ENCODE assay signal across 24 cellular contexts in the genomic region with DNA sequence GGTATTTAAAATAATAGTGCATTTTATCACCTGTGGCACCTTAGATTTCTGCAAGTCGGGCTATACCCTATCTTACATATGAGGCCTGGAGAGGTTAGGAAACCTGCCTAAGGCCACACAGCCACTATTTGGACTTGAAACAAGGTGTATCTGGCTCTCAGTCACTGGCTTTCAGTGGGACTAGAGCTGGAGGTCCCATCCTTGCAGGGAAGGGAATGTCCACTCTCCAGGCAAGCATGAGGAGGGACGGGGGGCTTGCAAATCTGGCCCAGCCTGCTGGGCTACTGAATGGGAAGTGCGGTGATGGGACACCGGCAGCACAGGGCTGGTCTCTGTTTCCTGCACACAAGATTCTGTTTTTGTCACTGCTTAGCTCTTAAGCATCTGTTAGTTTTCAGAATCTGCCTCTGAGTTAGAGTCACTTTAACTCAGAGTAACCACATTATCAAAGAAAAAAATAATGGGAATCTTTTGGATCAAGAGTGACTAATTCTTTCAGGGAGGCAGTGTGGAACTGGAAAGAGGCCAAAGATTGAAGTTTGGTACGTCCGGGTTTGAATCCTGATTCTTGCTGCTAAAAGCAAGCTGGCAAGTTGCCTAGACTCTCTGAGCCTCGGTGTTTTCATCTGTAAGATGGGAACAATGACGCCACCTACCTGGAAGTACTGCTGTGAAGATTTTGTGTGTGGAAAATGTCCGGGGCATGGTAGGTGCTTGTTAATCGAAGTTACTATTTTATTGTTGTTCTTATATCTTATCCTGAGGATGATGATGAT. TPM values are rescaled to one million over a fixed set of nuclear protein-coding genes. Genes with fewer than 3 reads are reported as not detected.
A peak's percentile ranks its signal among the peaks of the same experiment; 100 is the strongest.
DNase-seq lines count a peak whose midpoint lies in the region; ATAC-seq and TF ChIP-seq lines count a peak whose summit lies in the region.
"Had no signal": no experiment of that assay in that cellular context is flagged by ENCODE, and none has a peak within 500 bp of the region (broad histone marks: within the 10 kb centered on the region; RNA-seq: fewer than 3 reads in every experiment).

No MANE protein-coding gene starts in this region.

- H4K12ac ChIP-seq in trophoblast cell (ENCODE audit: low read depth, low read length) = no peak overlapping the region

- H3K18ac ChIP-seq in trophoblast cell (ENCODE audit: low read length) = no peak overlapping the region

- no peak for ATAC-seq in activated CD8-positive, alpha-beta memory T cell treated with anti-CD3 and anti-CD28 coated beads, Interleukin-2, amount 10 ng/mL, durations not matched to agents 7 days and 5 days
- ATAC-seq in PC-3 = no peak
- ATAC-seq in GM21528 (IDR thresholded peaks at IDR 0.05; ENCODE audit: low FRiP score, unreplicated experiment) = no peak
- ATAC-seq in lower lobe of right lung = no peak

- H3K4me3 Mint-ChIP-seq in activated CD8-positive, alpha-beta memory T cell treated with anti-CD3 and anti-CD28 coated beads, Interleukin-2, amount 10 ng/mL, durations not matched to agents 7 days and 5 days = no peak overlapping the region
- H3K4me3 Mint-ChIP-seq in endodermal cell = no peak overlapping the region

- no peaks in the 10 kb centered on the region for H3K9me2 ChIP-seq in PC-3 (replicated peaks; ENCODE audit: low read length)

- no peaks in the 10 kb centered on the region for H3K79me1 ChIP-seq in trophoblast cell (ENCODE audit: low read length)

- 91 to 95% methylated on average over 4 to 10 of the region's 10 CpGs for WGBS in endodermal cell (ENCODE audit: insufficient coverage in 1 of 2, insufficient read length in 1 of 2), 2 experiments
- WGBS in trophoblast cell (ENCODE audit: extremely low coverage, insufficient coverage, insufficient read length) = no CpG with 5 or more reads among the region's 10 CpGs

- no peak overlapping the region for H2AK5ac ChIP-seq in trophoblast cell (ENCODE audit: low read length)

- 0 out of 2 replicates have a peak, but pooled peaks cover 5% of the 10 kb centered on the region for H3K4me1 ChIP-seq in PC-3 (ENCODE audit: insufficient read depth, low read length)
- no peaks in the 10 kb centered on the region for H3K4me1 ChIP-seq in endodermal cell (ENCODE audit: control insufficient read depth, insufficient read depth, low read length)
- H3K4me1 ChIP-seq in trophoblast cell (ENCODE audit: control insufficient read depth in 1 of 2, insufficient read depth in 2 of 2, low read length in 2 of 2) = peaks cover 0 to 3% of the 10 kb centered on the region in 2 experiments
- no peaks in the 10 kb centered on the region for H3K4me1 ChIP-seq in lower lobe of right lung

- H3K4ac ChIP-seq in trophoblast cell (ENCODE audit: low read depth, low read length) = no peak overlapping the region

- POLR2A ChIA-PET in PC-3 (lab: Charles Lee; ENCODE audit: unreplicated experiment) = no interaction called here

- no peak overlapping the region for H4K91ac ChIP-seq in trophoblast cell (ENCODE audit: low read depth, low read length)

- H2BK120ac ChIP-seq in trophoblast cell (ENCODE audit: insufficient read depth, low read length, poor library complexity) = no peak overlapping the region

- no peaks in the 10 kb centered on the region; the same call in 1 of the 2 replicates for H3K36me3 ChIP-seq in PC-3 (ENCODE audit: low read depth, low read length)
- no peaks in the 10 kb centered on the region for H3K36me3 ChIP-seq in endodermal cell (ENCODE audit: control insufficient read depth, insufficient read depth, low read length)
- no peaks in the 10 kb centered on the region for H3K36me3 ChIP-seq in trophoblast cell (ENCODE audit: control insufficient read depth in 1 of 2, insufficient read depth in 2 of 2, low read length in 2 of 2)
- H3K36me3 ChIP-seq in lower lobe of right lung = no peaks in the 10 kb centered on the region

- H4K20me1 ChIP-seq in PC-3 (ENCODE audit: low read length) = no peaks in the 10 kb centered on the region

- H2BK5ac ChIP-seq in trophoblast cell (ENCODE audit: low read depth, low read length, poor library complexity) = no peak overlapping the region

- H3K4me3 ChIP-seq in PC-3 (ENCODE audit: low read length) (no peak overlapping the region), endodermal cell (ENCODE audit: low read length) (no peak overlapping the region), trophoblast cell (ENCODE audit: low read depth, low read length) (no peak overlapping the region), lower lobe of right lung (no peak overlapping the region)

- H3F3A ChIP-seq in PC-3 (ENCODE audit: low read length, unreplicated experiment) = no peaks in the 10 kb centered on the region

- H3K27me3 ChIP-seq in PC-3 (ENCODE audit: low read length) (no peaks in the 10 kb centered on the region), endodermal cell (ENCODE audit: control insufficient read depth, insufficient read depth, low read length, poor library complexity, severe bottlenecking) (no peaks in the 10 kb centered on the region), trophoblast cell (ENCODE audit: insufficient read depth, low read length) (no peaks in the 10 kb centered on the region), lower lobe of right lung (ENCODE audit: low read depth) (no peaks in the 10 kb centered on the region)

- no peaks in the 10 kb centered on the region for H3K79me2 ChIP-seq in PC-3 (ENCODE audit: low read length)
- no peaks in the 10 kb centered on the region for H3K79me2 ChIP-seq in trophoblast cell (ENCODE audit: control insufficient read depth, insufficient read depth, low read length, poor library complexity)

- H3K23ac ChIP-seq in trophoblast cell (ENCODE audit: low read length) = no peak overlapping the region

- no TSS peak for BruUV-seq in PC-3 (replicated peaks; lab: Mats Ljungman, UMichigan)

- H4K8ac ChIP-seq in trophoblast cell (ENCODE audit: low read depth, low read length) = no peak overlapping the region

- intact Hi-C loops in PC-3 (cut with micrococcal nuclease) (no loop called here), lower lobe of right lung (cut with DNase I) (no loop called here)

- H2BK12ac ChIP-seq in trophoblast cell (ENCODE audit: low read length) = no peak overlapping the region

- no peak overlapping the region for H3K4me2 ChIP-seq in PC-3 (ENCODE audit: low read length)
- H3K4me2 ChIP-seq in trophoblast cell (ENCODE audit: low read length) = no peak overlapping the region

- no peak overlapping the region for H3K27ac Mint-ChIP-seq in activated CD8-positive, alpha-beta memory T cell treated with anti-CD3 and anti-CD28 coated beads, Interleukin-2, amount 10 ng/mL, durations not matched to agents 7 days and 5 days
- H3K27ac Mint-ChIP-seq in endodermal cell = no peak overlapping the region

- no peaks in the 10 kb centered on the region for H3K9me3 ChIP-seq in PC-3 (ENCODE audit: low read length)
- H3K9me3 ChIP-seq in endodermal cell (ENCODE audit: control insufficient read depth, low read length) = no peaks in the 10 kb centered on the region
- no peaks in the 10 kb centered on the region for H3K9me3 ChIP-seq in trophoblast cell (ENCODE audit: insufficient read depth, low read depth, low read length)
- no peaks in the 10 kb centered on the region for H3K9me3 ChIP-seq in lower lobe of right lung

- TF ChIP-seq CTCF in PC-3 (conservative IDR thresholded peaks at IDR 0.05; ENCODE audit: low read depth, low read length) = no peak
- TF ChIP-seq CTCF in endodermal cell (conservative IDR thresholded peaks at IDR 0.05) = no peak
- no peak for TF ChIP-seq CTCF in lower lobe of right lung (IDR thresholded peaks at IDR 0.05)

- no peak overlapping the region for H3K14ac ChIP-seq in trophoblast cell (ENCODE audit: low read length)

- H3K4me1 Mint-ChIP-seq in activated CD8-positive, alpha-beta memory T cell treated with anti-CD3 and anti-CD28 coated beads, Interleukin-2, amount 10 ng/mL, durations not matched to agents 7 days and 5 days = no peaks in the 10 kb centered on the region
- H3K4me1 Mint-ChIP-seq in endodermal cell = peaks cover 12% of the 10 kb centered on the region

- no peak overlapping the region for H2AFZ ChIP-seq in PC-3 (ENCODE audit: low read length)
- no peak overlapping the region for H2AFZ ChIP-seq in trophoblast cell (ENCODE audit: insufficient read depth, low read length, poor library complexity)

- H3K27ac ChIP-seq in PC-3 (ENCODE audit: low read length) (no peak overlapping the region), endodermal cell (ENCODE audit: low read depth, low read length) (no peak overlapping the region), trophoblast cell (ENCODE audit: low read depth, low read length) (no peak overlapping the region), lower lobe of right lung (no peak overlapping the region)

- CTCF ChIA-PET in activated CD8-positive, alpha-beta memory T cell treated with anti-CD3 and anti-CD28 coated beads, Interleukin-2, amount 10 ng/mL, durations not matched to agents 7 days and 5 days (lab: Charles Lee) = interaction anchor here (0.7 kb wide), 1 partner anchor 36 kb away, joined by 3 read pairs; no protein-coding TSS in a partner anchor
- CTCF ChIA-PET in PC-3 (lab: Charles Lee) = no interaction called here

- peak; percentile 4 for DNase-seq in activated CD8-positive, alpha-beta memory T cell treated with anti-CD3 and anti-CD28 coated beads, Interleukin-2, amount 10 ng/mL, durations not matched to agents 7 days and 5 days
- DNase-seq in activated CD8-positive, alpha-beta memory T cell treated with anti-CD3 and anti-CD28 coated beads, Interleukin-2, amount 50 U/mL, for 4 hours = no peak
- DNase-seq in PC-3 = peak; percentile 27
- peak; percentile 27 for DNase-seq in endodermal cell
- DNase-seq in trophoblast cell = peak; percentile 23 to 54
- no peak for DNase-seq in GF-D8 (lab: John Stamatoyannopoulos, UW)
- no peak for DNase-seq in lower lobe of right lung
- DNase-seq: 8988T, AML-193, C1 segment of cervical spinal cord, IMR-90, NCI-H1694, NCI-H2081, NCI-H2171, NCI-H345, NCI-H524, OCI-M1, Right ventricle myocardium superior, SW 1271 had no signal

- no peaks in the 10 kb centered on the region for H3K36me3 Mint-ChIP-seq in activated CD8-positive, alpha-beta memory T cell treated with anti-CD3 and anti-CD28 coated beads, Interleukin-2, amount 10 ng/mL, durations not matched to agents 7 days and 5 days
- H3K36me3 Mint-ChIP-seq in endodermal cell (ENCODE audit: low read depth) = no peaks in the 10 kb centered on the region

- H3K9ac ChIP-seq in PC-3 (ENCODE audit: low read length) (no peak overlapping the region), endodermal cell (ENCODE audit: extremely low read depth, low read length, poor library complexity, severe bottlenecking) (no peak overlapping the region), trophoblast cell (ENCODE audit: low read length) (no peak overlapping the region)

- H3K27me3 Mint-ChIP-seq in activated CD8-positive, alpha-beta memory T cell treated with anti-CD3 and anti-CD28 coated beads, Interleukin-2, amount 10 ng/mL, durations not matched to agents 7 days and 5 days = peaks cover 31% of the 10 kb centered on the region
- peaks cover 4% of the 10 kb centered on the region for H3K27me3 Mint-ChIP-seq in endodermal cell (ENCODE audit: insufficient read depth)

- H3K9me3 Mint-ChIP-seq in activated CD8-positive, alpha-beta memory T cell treated with anti-CD3 and anti-CD28 coated beads, Interleukin-2, amount 10 ng/mL, durations not matched to agents 7 days and 5 days (ENCODE audit: low read depth) = no peaks in the 10 kb centered on the region
- H3K9me3 Mint-ChIP-seq in endodermal cell = no peaks in the 10 kb centered on the region

RNA-seq across cellular contexts. Expression of gene HABP2, which starts 33.8 kb away (rescaled TPM):
- total RNA-seq in activated CD8-positive, alpha-beta memory T cell treated with anti-CD3 and anti-CD28 coated beads, Interleukin-2, amount 10 ng/mL, durations not matched to agents 7 days and 5 days = not detected
- total RNA-seq in PC-3 (2014; rRNA removed) (not detected in 2 replicates), endodermal cell (1 to 10 TPM in 1 of 2 donors, under 1 TPM in 1; 0.71 to 1.6 TPM), lower lobe of right lung (0.77 TPM)
- polyA plus RNA-seq in endodermal cell (2013, experiment 1 of 2) = 0.46 TPM
- polyA plus RNA-seq in endodermal cell (2013, experiment 2 of 2) = 0.33 TPM
- polyA plus RNA-seq in trophoblast cell (2013) = 0.03 TPM in 2 replicates
- total RNA-seq: Daoy, HT1080, IMR-90, M059J, SK-MEL-5 had no signal
- polyA plus RNA-seq: IMR-90 had no signal

Comparison
In these comparisons a context has a peak if more than half of its experiments do, and no peak if none do; other contexts are left out.
1. DNase-seq: peak in activated CD8-positive, alpha-beta memory T cell treated with anti-CD3 and anti-CD28 coated beads, Interleukin-2, amount 10 ng/mL, durations not matched to agents 7 days and 5 days (single experiment), PC-3 (single experiment), endodermal cell (single experiment) and trophoblast cell (2 of 2); none in activated CD8-positive, alpha-beta memory T cell treated with anti-CD3 and anti-CD28 coated beads, Interleukin-2, amount 50 U/mL, for 4 hours (single experiment), GF-D8 (single experiment) and lower lobe of right lung (single experiment).